ENCODE assay signal across 30 cellular contexts in the genomic region with DNA sequence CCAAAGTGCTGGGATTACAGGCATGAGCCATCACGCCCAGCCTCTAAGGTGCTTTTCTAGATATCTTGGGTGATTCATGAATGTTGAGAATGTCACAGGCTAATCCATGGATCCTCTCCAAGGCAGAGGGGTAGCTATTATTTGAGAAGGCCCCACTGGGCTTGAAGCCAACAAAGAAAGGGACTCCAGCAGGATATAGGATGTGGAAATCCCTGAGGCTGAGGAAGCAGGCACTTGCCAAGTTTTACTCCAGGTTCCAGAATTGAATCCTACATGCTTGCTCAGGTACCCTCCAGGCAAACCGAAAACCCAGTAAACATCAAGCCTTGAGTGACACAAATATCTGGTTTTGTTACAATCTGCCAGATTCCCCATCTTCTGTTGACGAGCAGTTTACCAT. TPM values are rescaled to one million over a fixed set of nuclear protein-coding genes. Genes with fewer than 3 reads are reported as not detected.
"Had no signal": no experiment of that assay in that cellular context is flagged by ENCODE, and none has a peak within 500 bp of the region (broad histone marks: within the 10 kb centered on the region; RNA-seq: fewer than 3 reads in every experiment).

No MANE protein-coding gene starts in this region.

- H3K36me3 ChIP-seq: ascending aorta, brain microvascular endothelial cell had no signal

- H3K4me1 ChIP-seq: ascending aorta had no signal

- H3K9me3 Mint-ChIP-seq: activated CD8-positive, alpha-beta T cell treated with anti-CD3 and anti-CD28 coated beads for 36 hours; activated naive CD4-positive, alpha-beta T cell treated with anti-CD3 and anti-CD28 coated beads, Interleukin-2, amount 50 U/mL, for 24 hours; activated naive CD8-positive, alpha-beta T cell treated with anti-CD3 and anti-CD28 coated beads, Interleukin-2, amount 50 U/mL, for 24 hours; activated T-cell treated with anti-CD3 and anti-CD28 coated beads, Interleukin-2, amount 50 U/mL, for 72 hours; activated T-helper 2 cell treated with anti-CD3 and anti-CD28 coated beads, Interferon-gamma antibody, Interleukin-2, Interleukin-4, amounts not matched to agents 10 μg/mL and 5 μg/mL and 100 μg/mL, durations not matched to agents 14 hours and 24 hours and 36 hours; T-helper 1 cell treated with Interleukin-12 subunit alpha and Interleukin-12 subunit beta and Interleukin-4 antibody, amounts not matched to agents 30 μg/mL and 1 μg/mL, for 36 hours had no signal

- H3K27me3 Mint-ChIP-seq: activated CD8-positive, alpha-beta T cell treated with anti-CD3 and anti-CD28 coated beads for 36 hours; activated naive CD4-positive, alpha-beta T cell treated with anti-CD3 and anti-CD28 coated beads, Interleukin-2, amount 50 U/mL, for 24 hours; activated naive CD8-positive, alpha-beta T cell treated with anti-CD3 and anti-CD28 coated beads, Interleukin-2, amount 50 U/mL, for 24 hours had no signal

- ATAC-seq: activated CD4-positive, CD25-positive, alpha-beta regulatory T cell treated with anti-CD3 and anti-CD28 coated beads, Interleukin-2, amount 50 U/mL, for 24 hours; activated CD8-positive, alpha-beta T cell treated with anti-CD3 and anti-CD28 coated beads for 36 hours; activated naive CD8-positive, alpha-beta T cell treated with anti-CD3 and anti-CD28 coated beads, Interleukin-2, amount 50 U/mL, for 24 hours; activated T-cell treated with anti-CD3 and anti-CD28 coated beads, Interleukin-2, amount 50 U/mL, for 72 hours had no signal

- H3K9me3 ChIP-seq: ascending aorta had no signal

- H3K36me3 Mint-ChIP-seq: activated naive CD4-positive, alpha-beta T cell treated with anti-CD3 and anti-CD28 coated beads, Interleukin-2, amount 50 U/mL, for 24 hours had no signal

- H3K27ac ChIP-seq: ascending aorta, brain microvascular endothelial cell had no signal

- H3K4me3 Mint-ChIP-seq: activated CD8-positive, alpha-beta T cell treated with anti-CD3 and anti-CD28 coated beads for 36 hours; activated naive CD4-positive, alpha-beta T cell treated with anti-CD3 and anti-CD28 coated beads, Interleukin-2, amount 50 U/mL, for 24 hours; activated naive CD8-positive, alpha-beta T cell treated with anti-CD3 and anti-CD28 coated beads, Interleukin-2, amount 50 U/mL, for 24 hours; activated T-cell treated with anti-CD3 and anti-CD28 coated beads, Interleukin-2, amount 50 U/mL, for 72 hours; T-helper 1 cell treated with Interleukin-12 subunit alpha and Interleukin-12 subunit beta and Interleukin-4 antibody, amounts not matched to agents 30 μg/mL and 1 μg/mL, for 36 hours had no signal

- DNase-seq: activated CD4-positive, alpha-beta T cell treated with anti-CD3 and anti-CD28 coated beads for 4 hours; activated CD8-positive, alpha-beta memory T cell treated with anti-CD3 and anti-CD28 coated beads, Interleukin-2, amount 50 U/mL, for 4 hours; activated CD8-positive, alpha-beta T cell treated with anti-CD3 and anti-CD28 coated beads for 36 hours; activated gamma-delta T cell treated with Interleukin-2 at 50 U/mL for 16 hours; activated naive CD8-positive, alpha-beta T cell treated with anti-CD3 and anti-CD28 coated beads, Interleukin-2, amount 50 U/mL, for 24 hours; activated T-cell treated with anti-CD3 and anti-CD28 coated beads, Interleukin-2, amount 50 U/mL, for 72 hours; amniotic stem cell; brain microvascular endothelial cell; cerebellar nuclear complex; KG1; NCI-H1105 treated with DMSO at 0.1 percent for 48 hours; NCI-H1436 treated with DMSO at 0.1 percent for 48 hours; NCI-H187; NCI-H2081; NCI-H2171; NCI-H2227 treated with DMSO at 0.1 percent for 48 hours; NCI-H446 treated with DMSO at 0.1 percent for 48 hours; NCI-H524 treated with DMSO at 0.1 percent for 48 hours; NCI-H774; NK-92 treated with Interleukin-12 subunit alpha and Interleukin-12 subunit beta, amount 100 ng/mL, for 24 hours; OCI-M1; SHP77 treated with DMSO at 0.1 percent for 48 hours had no signal

- H3K4me3 ChIP-seq: ascending aorta had no signal

- H3K27me3 ChIP-seq: ascending aorta, brain microvascular endothelial cell had no signal

- H3K27ac Mint-ChIP-seq: activated CD8-positive, alpha-beta T cell treated with anti-CD3 and anti-CD28 coated beads for 36 hours; activated naive CD4-positive, alpha-beta T cell treated with anti-CD3 and anti-CD28 coated beads, Interleukin-2, amount 50 U/mL, for 24 hours; activated naive CD8-positive, alpha-beta T cell treated with anti-CD3 and anti-CD28 coated beads, Interleukin-2, amount 50 U/mL, for 24 hours; activated T-cell treated with anti-CD3 and anti-CD28 coated beads, Interleukin-2, amount 50 U/mL, for 72 hours; activated T-helper 2 cell treated with anti-CD3 and anti-CD28 coated beads, Interferon-gamma antibody, Interleukin-2, Interleukin-4, amounts not matched to agents 10 μg/mL and 5 μg/mL and 100 μg/mL, durations not matched to agents 14 hours and 24 hours and 36 hours; T-helper 1 cell treated with Interleukin-12 subunit alpha and Interleukin-12 subunit beta and Interleukin-4 antibody, amounts not matched to agents 30 μg/mL and 1 μg/mL, for 36 hours had no signal

RNA-seq across cellular contexts. Expression of gene IL2RG, which starts 49.1 kb away (rescaled TPM):
- total RNA-seq: LHCN-M2, SK-MEL-5 had no signal

RNA-seq across cellular contexts. Expression of gene CXorf65, which starts 53.9 kb away (rescaled TPM):
- total RNA-seq: ascending aorta, cardiac septum, LHCN-M2, SK-MEL-5 had no signal
